In genomic region chr22:38755911-38756532, GRCh38 we compare ENCODE assay signal across 8 cellular contexts. TPM values are rescaled to one million over a fixed set of nuclear protein-coding genes. Genes with fewer than 3 reads are reported as not detected.
DNase-seq lines count a peak whose midpoint lies in the region; ATAC-seq and TF ChIP-seq lines count a peak whose summit lies in the region.

Gene SUN2, minus strand, starts transcription at chr22:38755998. Its CDS starts 3,370 bp downstream, at chr22:38752628.

- H3K4me1 ChIP-seq in IMR-90 (ENCODE audit: control insufficient read depth, insufficient read depth, low read length) (peaks cover 9% of the 10 kb centered on the region), SK-N-SH (ENCODE audit: control insufficient read depth in 1 of 2, insufficient read depth in 2 of 2, low read depth in 1 of 2, low read length in 1 of 2) (peaks cover 0 to 20% of the 10 kb centered on the region in 2 experiments; a peak in 1 of 4 replicates)

- peak within 1 kb of the TSS; percentile 52 for H3K4me3 ChIP-seq in IMR-90 (ENCODE audit: insufficient read depth, low read depth, low read length)
- H3K4me3 ChIP-seq in SK-N-SH (ENCODE audit: low read depth in 2 of 2, low read length in 1 of 2), result peak within 1 kb of the TSS; percentile 54 to 58

- 0% methylated on average over 29 of the region's 68 CpGs; no CpG with 5 or more reads in 1 of the 2 experiments for WGBS in IMR-90 (ENCODE audit: extremely low coverage in 2 of 2, insufficient read length in 1 of 2), 2 experiments
- WGBS in SK-N-SH (ENCODE audit: low lambda C conversion rate), result 0% methylated on average over 18 of the region's 68 CpGs

- no peaks in the 10 kb centered on the region for H3K9me3 ChIP-seq in IMR-90 (ENCODE audit: control insufficient read depth, insufficient read depth, low read length)
- H3K9me3 ChIP-seq in SK-N-SH, result no peaks in the 10 kb centered on the region

- peak within 1 kb of the TSS; percentile 89 for H3K23ac ChIP-seq in IMR-90 (ENCODE audit: low read depth, low read length)

- peak within 1 kb of the TSS; percentile 87 for H3K14ac ChIP-seq in IMR-90 (replicated peaks; ENCODE audit: low read depth, low read length)

- peak within 1 kb of the TSS; percentile 98 for H2AK9ac ChIP-seq in IMR-90 (replicated peaks; ENCODE audit: low read depth, low read length, poor library complexity)

- H3K27me3 ChIP-seq in IMR-90 (ENCODE audit: control insufficient read depth, insufficient read depth, low read length) (no peaks in the 10 kb centered on the region), SK-N-SH (ENCODE audit: insufficient read depth) (no peaks in the 10 kb centered on the region)

- peak within 1 kb of the TSS; percentile 42; the same call in 1 of the 2 replicates for H2BK120ac ChIP-seq in IMR-90 (ENCODE audit: low read depth, low read length)

- no peaks in the 10 kb centered on the region for H3F3A ChIP-seq in SK-N-SH (replicated peaks; ENCODE audit: insufficient read depth)

- in situ Hi-C loops in IMR-90 (cut with MboI; ENCODE audit: low sequenced_read_pairs), result no loop called here

- no peaks in the 10 kb centered on the region for H3K9me3 Mint-ChIP-seq in activated naive CD4-positive, alpha-beta T cell treated with anti-CD3 and anti-CD28 coated beads, Interleukin-2, amount 10 ng/mL, durations not matched to agents 7 days and 5 days

- peak within 1 kb of the TSS; percentile 97 for H4K91ac ChIP-seq in IMR-90 (ENCODE audit: insufficient read depth, low read depth, low read length)

- peak within 1 kb of the TSS; percentile 93 for H3K4ac ChIP-seq in IMR-90 (ENCODE audit: low read depth, low read length)

- peak within 1 kb of the TSS; percentile 95 to 98 for H4K8ac ChIP-seq in IMR-90 (ENCODE audit: low read depth in 2 of 2, low read length in 2 of 2)

- 0 out of 2 replicates have a peak, but pooled peaks have one; percentile 63 for TF ChIP-seq POLR2A in IMR-90 (IDR thresholded peaks at IDR 0.05; ENCODE audit: low read depth, low read length)

- H3K27ac ChIP-seq in IMR-90 (ENCODE audit: insufficient read depth, low read length) (peak within 1 kb of the TSS; percentile 94), SK-N-SH (ENCODE audit: low read depth in 2 of 2, low read length in 1 of 2) (peak within 1 kb of the TSS; percentile 43 to 64), substantia nigra (ENCODE audit: low read depth, low read length, poor library complexity, severe bottlenecking) (peak within 1 kb of the TSS; percentile 99)

- no peak within 1 kb of the TSS; the same call in 1 of the 3 replicates for H2BK15ac ChIP-seq in IMR-90 (ENCODE audit: low read depth, low read length)

- H3K18ac ChIP-seq in IMR-90 (ENCODE audit: low read depth, low read length), result peak within 1 kb of the TSS; percentile 22

- H3K9me2 ChIP-seq in SK-N-SH, result no peaks in the 10 kb centered on the region

- H3K4me2 ChIP-seq in IMR-90 (ENCODE audit: low read depth, low read length) (peak within 1 kb of the TSS; percentile 95), SK-N-SH (peak within 1 kb of the TSS; percentile 82)

- peaks cover 68% of the 10 kb centered on the region for H3K4me1 Mint-ChIP-seq in activated naive CD4-positive, alpha-beta T cell treated with anti-CD3 and anti-CD28 coated beads, Interleukin-2, amount 10 ng/mL, durations not matched to agents 7 days and 5 days

- H2AK5ac ChIP-seq in IMR-90 (ENCODE audit: low read depth, low read length), result peak within 1 kb of the TSS; percentile 92

- CTCF ChIA-PET in IMR-90 (lab: Yijun Ruan, JAX) (interaction anchor here (0.6 to 1.1 kb wide), 2 partner anchors 10 to 12 kb away, joined by 3 to 4 read pairs; no protein-coding TSS in a partner anchor), SK-N-SH (lab: Yijun Ruan, JAX) (interaction anchor here (1.0 to 1.6 kb wide), 2 partner anchors 10 to 13 kb away, joined by 6 to 8 read pairs; no protein-coding TSS in a partner anchor)
- CTCF ChIA-PET in activated naive CD4-positive, alpha-beta T cell treated with anti-CD3 and anti-CD28 coated beads, Interleukin-2, amount 10 ng/mL, durations not matched to agents 7 days and 5 days (lab: Charles Lee), result interaction anchor here (0.8 to 2.2 kb wide), 2 partner anchors 10 to 31 kb away, joined by 3 to 8 read pairs; no protein-coding TSS in a partner anchor

- POLR2A ChIA-PET in IMR-90 (lab: Charles Lee; ENCODE audit: unreplicated experiment), result no interaction called here
- POLR2A ChIA-PET in SK-N-SH (lab: Yijun Ruan, JAX), result no interaction called here

- peaks cover 14% of the 10 kb centered on the region for H3K9me1 ChIP-seq in IMR-90 (ENCODE audit: insufficient read depth, low read length)

- peak within 1 kb of the TSS; percentile 97 for H3K4me3 Mint-ChIP-seq in activated naive CD4-positive, alpha-beta T cell treated with anti-CD3 and anti-CD28 coated beads, Interleukin-2, amount 10 ng/mL, durations not matched to agents 7 days and 5 days

- H2BK20ac ChIP-seq in IMR-90 (ENCODE audit: low read depth, low read length), result no peak within 1 kb of the TSS

- peak within 1 kb of the TSS; percentile 100 for H3K27ac Mint-ChIP-seq in activated naive CD4-positive, alpha-beta T cell treated with anti-CD3 and anti-CD28 coated beads, Interleukin-2, amount 10 ng/mL, durations not matched to agents 7 days and 5 days

- TF ChIP-seq RAD21 in IMR-90 (IDR thresholded peaks at IDR 0.05; ENCODE audit: low read length) (no peak), SK-N-SH (IDR thresholded peaks at IDR 0.05; ENCODE audit: low read length) (no peak)

- H3K79me2 ChIP-seq in SK-N-SH (ENCODE audit: insufficient read depth), result peaks cover 9% of the 10 kb centered on the region

- TF ChIP-seq EP300 in SK-N-SH (IDR thresholded peaks at IDR 0.05; ENCODE audit: borderline replicate concordance in 1 of 2, low read depth in 1 of 2, low read length in 1 of 2), result no peak

- H3K36me3 ChIP-seq in IMR-90 (ENCODE audit: control insufficient read depth, insufficient read depth, low read length), result peaks cover 14% of the 10 kb centered on the region
- no peaks in the 10 kb centered on the region for H3K36me3 ChIP-seq in SK-N-SH (replicated peaks in 1 of 2; ENCODE audit: control insufficient read depth in 1 of 2, insufficient read depth in 2 of 2, low read length in 1 of 2)

- H4K20me1 ChIP-seq in IMR-90 (ENCODE audit: insufficient read depth, low read length), result peaks cover 4% of the 10 kb centered on the region; the same call in 1 of the 2 replicates
- no peaks in the 10 kb centered on the region for H4K20me1 ChIP-seq in SK-N-SH (ENCODE audit: insufficient read depth)

- H3K27me3 Mint-ChIP-seq in activated naive CD4-positive, alpha-beta T cell treated with anti-CD3 and anti-CD28 coated beads, Interleukin-2, amount 10 ng/mL, durations not matched to agents 7 days and 5 days, result no peaks in the 10 kb centered on the region

- no peak for TF ChIP-seq CTCF in IMR-90 (conservative IDR thresholded peaks at IDR 0.05; ENCODE audit: low read depth, low read length)
- no peak for TF ChIP-seq CTCF in SK-N-SH (IDR thresholded peaks at IDR 0.05)

- intact Hi-C loops in IMR-90 (cut with micrococcal nuclease), result no loop called here

- DNase-seq in DMS153 (lab: John Stamatoyannopoulos, UW), result peak; percentile 53
- DNase-seq in IMR-90, result peak; percentile 77
- peak; percentile 95 for DNase-seq in SK-N-SH
- DNase-seq in activated naive CD4-positive, alpha-beta T cell treated with anti-CD3 and anti-CD28 coated beads, Interleukin-2, amount 10 ng/mL, durations not matched to agents 7 days and 5 days, result peak; percentile 96
- peak; percentile 99 for DNase-seq in germinal center (ENCODE audit: low spot score)
- DNase-seq in nucleus accumbens (lab: John Stamatoyannopoulos, UW), result peak; percentile 33 to 98 (median 92)
- peak; percentile 61 to 98 (median 93) for DNase-seq in substantia nigra (lab: John Stamatoyannopoulos, UW)

- ATAC-seq in GM21390 (IDR thresholded peaks at IDR 0.05; ENCODE audit: unreplicated experiment), result peak; percentile 72
- peak; percentile 92 for ATAC-seq in IMR-90 (ENCODE audit: low read depth)

- H3K56ac ChIP-seq in IMR-90 (ENCODE audit: extremely low read depth, insufficient read depth, low read length), result peak within 1 kb of the TSS; percentile 69

- BruUV-seq in IMR-90 (replicated peaks; lab: Mats Ljungman, UMichigan), result no TSS peak

- H4K5ac ChIP-seq in IMR-90 (ENCODE audit: low read depth, low read length), result peak within 1 kb of the TSS; percentile 87

- dilution Hi-C loops in IMR-90 (cut with HindIII; ENCODE audit: low sequenced_read_pairs, unreplicated experiment), result no loop called here

- peak within 1 kb of the TSS; percentile 85 for H2BK5ac ChIP-seq in IMR-90 (ENCODE audit: low read depth, low read length, poor library complexity, severe bottlenecking)

- H3K79me1 ChIP-seq in IMR-90 (ENCODE audit: low read depth in 1 of 2, low read length in 2 of 2), result peaks cover 17 to 55% of the 10 kb centered on the region in 2 experiments

- H3K9ac ChIP-seq in IMR-90 (ENCODE audit: low read depth, low read length), result peak within 1 kb of the TSS; percentile 85
- H3K9ac ChIP-seq in SK-N-SH, result peak within 1 kb of the TSS; percentile 46; the same call in 1 of the 2 replicates

- peaks cover 50% of the 10 kb centered on the region for H3K36me3 Mint-ChIP-seq in activated naive CD4-positive, alpha-beta T cell treated with anti-CD3 and anti-CD28 coated beads, Interleukin-2, amount 10 ng/mL, durations not matched to agents 7 days and 5 days

- H2AFZ ChIP-seq in IMR-90 (replicated peaks; ENCODE audit: low read length, poor library complexity) (peak within 1 kb of the TSS; percentile 98), SK-N-SH (ENCODE audit: low read depth) (peak within 1 kb of the TSS; percentile 74)

TF ChIP-seq in SK-N-SH, 30 proteins besides CTCF, POLR2A, EP300 and RAD21 (continues in another document):
- TF ChIP-seq MAX (IDR thresholded peaks at IDR 0.05; ENCODE audit: low read depth), result no peak
- peak; percentile 28; the same call in 1 of the 2 replicates for TF ChIP-seq MXI1 (IDR thresholded peaks at IDR 0.05; ENCODE audit: low read depth, low read length)
- TF ChIP-seq TAF1 (IDR thresholded peaks at IDR 0.05; ENCODE audit: borderline replicate concordance, low read depth, low read length), result 0 out of 2 replicates have a peak, but pooled peaks have one; percentile 6
- TF ChIP-seq FOXM1 (IDR thresholded peaks at IDR 0.05; ENCODE audit: low read depth), result peak; percentile 87

RNA-seq across cellular contexts. Expression of gene SUN2, which starts in this region (rescaled TPM):
- total RNA-seq in IMR-90 (2012; rRNA removed), result 25.6 and 27.8 TPM in 2 replicates
- polyA plus RNA-seq in IMR-90 (2012; rRNA removed) (50.0 and 57.3 TPM in 2 replicates), SK-N-SH (2012; rRNA removed) (9.0 and 10.2 TPM in 2 replicates)
- polyA plus RNA-seq in IMR-90 (2012; cell fraction: cytosol; rRNA removed), result 42.6 and 49.1 TPM in 2 replicates
- polyA plus RNA-seq in IMR-90 (2012; cell fraction: nucleus; rRNA removed; ENCODE audit: low replicate concordance), result 32.0 and 72.8 TPM in 2 replicates
- polyA plus RNA-seq in SK-N-SH (2012; cell fraction: cytosol; rRNA removed), result 3.8 and 7.1 TPM in 2 replicates
- 13.5 and 20.8 TPM in 2 replicates for polyA plus RNA-seq in SK-N-SH (2012; cell fraction: nucleus; rRNA removed)

Comparison
In these comparisons a context has a peak if more than half of its experiments do, and no peak if none do; other contexts are left out.
1. Peak in every context shown above with its lines: DNase-seq, ATAC-seq, H3K4me3 ChIP-seq and H3K27ac ChIP-seq.